Comparison of ENCODE assay signal across 9 cellular contexts in genomic region chrX:24168807-24169206, GRCh38. TPM values are rescaled to one million over a fixed set of nuclear protein-coding genes. Genes with fewer than 3 reads are reported as not detected.
DNase-seq lines count a peak whose midpoint lies in the region; ATAC-seq lines count a peak whose summit lies in the region.
"Had no signal": no experiment of that assay in that cellular context is flagged by ENCODE, and none has a peak within 500 bp of the region (broad histone marks: within the 10 kb centered on the region; RNA-seq: fewer than 3 reads in every experiment).

No MANE protein-coding gene starts in this region.

- no peaks in the 10 kb centered on the region for H3K27me3 Mint-ChIP-seq in memory B cell

- peak overlapping the region; percentile 83 for H3K4me3 Mint-ChIP-seq in memory B cell

- H3K9me3 Mint-ChIP-seq in memory B cell: no peaks in the 10 kb centered on the region

- H3K36me3 Mint-ChIP-seq in memory B cell: peaks cover 8% of the 10 kb centered on the region

- H3K27ac Mint-ChIP-seq in memory B cell: peak overlapping the region; percentile 61

- DNase-seq in memory B cell (ENCODE audit: low spot score in 2 of 2) (no peak), NCI-H524 treated with DMSO at 0.1 percent for 48 hours (lab: John Stamatoyannopoulos, UW) (no peak), NCI-H1417 treated with DMSO at 0.1 percent for 48 hours (lab: John Stamatoyannopoulos, UW) (no peak), Right ventricle myocardium superior (no peak), NCI-H524 (lab: John Stamatoyannopoulos, UW) (no peak)
- DNase-seq: colonic mucosa had no signal

- intact Hi-C loops in Right ventricle myocardium superior (cut with DNase I): no loop called here

- peak; percentile 58 for ATAC-seq in GM18519 (IDR thresholded peaks at IDR 0.05; ENCODE audit: low FRiP score, unreplicated experiment)
- peak; percentile 67 for ATAC-seq in GM21576 (IDR thresholded peaks at IDR 0.05; ENCODE audit: unreplicated experiment)
- ATAC-seq in HG03439 (IDR thresholded peaks at IDR 0.05; ENCODE audit: unreplicated experiment): peak; percentile 54
- ATAC-seq in memory B cell (ENCODE audit: low read depth): no peak
- ATAC-seq in Right ventricle myocardium superior (ENCODE audit: poor library complexity): no peak

- peaks cover 33% of the 10 kb centered on the region for H3K4me1 Mint-ChIP-seq in memory B cell

RNA-seq across cellular contexts. Expression of gene ZFX, which starts 19.3 kb away (rescaled TPM):
- total RNA-seq in Right ventricle myocardium superior: 32.9 TPM

Comparison
In these comparisons a context has a peak if more than half of its experiments do, and no peak if none do; other contexts are left out.
1. ATAC-seq: peak in GM18519 (single experiment), GM21576 (single experiment) and HG03439 (single experiment); none in memory B cell (single experiment) and Right ventricle myocardium superior (single experiment).